In the genomic region with DNA sequence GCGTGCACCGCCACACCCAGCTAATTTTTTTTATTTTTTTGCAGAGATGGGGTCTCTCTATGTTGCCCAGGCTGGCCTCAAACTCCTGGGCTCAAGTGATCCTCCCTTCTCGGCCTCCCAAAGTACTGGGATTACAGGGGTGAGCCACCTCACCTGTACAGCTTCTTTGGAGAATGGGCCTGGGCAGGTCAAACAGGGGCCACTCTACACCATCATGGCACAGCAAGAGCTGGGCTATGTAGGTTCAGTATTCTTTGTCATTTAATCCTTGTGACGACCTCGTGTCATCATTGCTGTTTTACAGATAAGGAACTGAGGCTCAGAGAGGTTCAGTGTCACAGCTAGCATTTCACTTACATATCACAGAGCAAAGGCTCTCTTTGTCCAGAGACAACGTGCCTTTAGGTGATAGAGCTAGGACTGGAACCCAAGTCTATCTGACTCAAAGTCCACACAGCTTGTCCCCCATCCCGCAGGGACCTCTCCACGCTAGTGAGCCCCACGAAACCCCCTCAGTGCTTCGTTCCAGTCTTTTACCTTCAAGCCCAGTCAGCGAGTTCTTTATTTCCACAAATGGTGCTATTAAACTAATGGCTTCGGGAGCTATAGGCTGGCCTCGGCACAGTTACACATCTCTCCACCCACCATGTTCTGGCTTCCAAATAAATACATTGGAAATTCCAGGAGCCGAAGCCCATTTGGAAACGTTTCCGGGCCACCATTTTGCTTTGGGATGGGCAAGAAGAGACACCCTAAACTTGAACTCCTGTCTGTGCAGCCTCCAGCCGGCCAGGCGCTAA, we compare ENCODE assay signal across 9 cellular contexts. TPM values are rescaled to one million over a fixed set of nuclear protein-coding genes. Genes with fewer than 3 reads are reported as not detected.
DNase-seq lines count a peak whose midpoint lies in the region; ATAC-seq and TF ChIP-seq lines count a peak whose summit lies in the region.
"Had no signal": no experiment of that assay in that cellular context is flagged by ENCODE, and none has a peak within 500 bp of the region (broad histone marks: within the 10 kb centered on the region; RNA-seq: fewer than 3 reads in every experiment).

No MANE protein-coding gene starts in this region.

- intact Hi-C loops in spleen (cut with DNase I; ENCODE audit: low total_unique reads), result no loop called here

- H3K4me3 ChIP-seq in HL-60 (replicated peaks; ENCODE audit: insufficient read depth, low read length) (0 out of 2 replicates have a peak overlapping the region, but pooled peaks have one; percentile 26), SJSA1 (no peak overlapping the region), esophagus (ENCODE audit: low read depth in 1 of 2, low read length in 2 of 2) (no peak overlapping the region), spleen (peak overlapping the region in 4 of 8 donors; percentile 21 to 63 (median 31))

- H3K36me3 ChIP-seq in SJSA1, result no peaks in the 10 kb centered on the region
- no peaks in the 10 kb centered on the region for H3K36me3 ChIP-seq in esophagus (ENCODE audit: control insufficient read depth in 2 of 2, insufficient read depth in 2 of 2, low read length in 1 of 2)
- no peaks in the 10 kb centered on the region for H3K36me3 ChIP-seq in spleen
- H3K36me3 ChIP-seq: brain microvascular endothelial cell had no signal

- H3K27ac ChIP-seq in HL-60 (replicated peaks) (peak overlapping the region; percentile 90), SJSA1 (peak overlapping the region; percentile 90; the same call in 1 of the 2 replicates), esophagus (ENCODE audit: low read depth in 2 of 2, low read length in 1 of 2) (peak overlapping the region; percentile 83 to 86), spleen (peak overlapping the region; percentile 78 to 93 (median 91))
- H3K27ac ChIP-seq: brain microvascular endothelial cell had no signal

- no peak for TF ChIP-seq POLR2A in spleen (IDR thresholded peaks at IDR 0.05)

- 76 to 78% methylated on average over 18 of the region's 18 CpGs for WGBS in esophagus, 2 donors
- WGBS in spleen, 5 donors, result 70 to 78% (median 75%) methylated on average over 18 of the region's 18 CpGs

- peak in 1 of 2 experiments; percentile 13 for DNase-seq in HL-60 (ENCODE audit: low read depth in 1 of 2, low spot score in 1 of 2)
- no peak for DNase-seq in SJSA1 (ENCODE audit: low read depth in 1 of 2, low spot score in 2 of 2)
- DNase-seq in spleen, result no peak
- no peak for DNase-seq in H4 (ENCODE audit: low spot score)
- DNase-seq: retina had no signal

- H3K4me1 ChIP-seq in SJSA1 (replicated peaks) (peaks cover 11% of the 10 kb centered on the region), esophagus (ENCODE audit: control insufficient read depth in 2 of 2, insufficient read depth in 2 of 2, low read length in 1 of 2) (peaks cover 0 to 2% of the 10 kb centered on the region in 2 donors), spleen (peaks cover 12 to 53% (median 40%) of the 10 kb centered on the region in 6 donors)

- no peak for TF ChIP-seq CTCF in HL-60 (IDR thresholded peaks at IDR 0.05; ENCODE audit: insufficient read depth, low read length)
- no peak for TF ChIP-seq CTCF in spleen (IDR thresholded peaks at IDR 0.05 in 8 of 11, conservative IDR thresholded peaks at IDR 0.05 in 3 of 11)

- H3K27me3 ChIP-seq in HL-60 (ENCODE audit: insufficient read depth, poor library complexity, severe bottlenecking) (no peaks in the 10 kb centered on the region), SJSA1 (replicated peaks) (no peaks in the 10 kb centered on the region), esophagus (ENCODE audit: control insufficient read depth in 1 of 2, insufficient read depth in 2 of 2, low read length in 2 of 2) (no peaks in the 10 kb centered on the region), spleen (replicated peaks in 1 of 7) (no peaks in the 10 kb centered on the region)
- H3K27me3 ChIP-seq: brain microvascular endothelial cell had no signal

- ATAC-seq in HG03039 (IDR thresholded peaks at IDR 0.05; ENCODE audit: unreplicated experiment) (no peak), GM18867 (IDR thresholded peaks at IDR 0.05; ENCODE audit: unreplicated experiment) (no peak)

- H3K9me3 ChIP-seq in SJSA1 (replicated peaks) (peaks cover 4% of the 10 kb centered on the region; the same call in 1 of the 2 replicates), esophagus (ENCODE audit: control insufficient read depth in 2 of 2, insufficient read depth in 1 of 2, low read depth in 1 of 2, low read length in 1 of 2) (no peaks in the 10 kb centered on the region), spleen (peaks cover 0 to 8% (median 3%) of the 10 kb centered on the region in 8 donors)

RNA-seq across cellular contexts. Expression of gene MAP1LC3B2, which starts 0.7 kb away (rescaled TPM):
- 0.37 TPM in 1 of 2 replicates, not detected in the other for total RNA-seq in SJSA1 (2014; rRNA removed; shearing (Covaris generic))
- polyA plus RNA-seq in esophagus (1 to 10 TPM; 1.0 to 1.9 TPM), spleen (1 to 10 TPM in 2 of 3 donors, under 1 TPM in 1; 0.86 to 1.4 (median 1.2) TPM)
- total RNA-seq in spleen, result 1 to 10 TPM; 1.4 to 3.0 (median 2.1) TPM
- total RNA-seq in H4 (2014; rRNA removed; shearing (Covaris generic)), result 0.41 and 1.6 TPM in 2 replicates
